Comparison of ENCODE assay signal across 33 cellular contexts in the genomic region with DNA sequence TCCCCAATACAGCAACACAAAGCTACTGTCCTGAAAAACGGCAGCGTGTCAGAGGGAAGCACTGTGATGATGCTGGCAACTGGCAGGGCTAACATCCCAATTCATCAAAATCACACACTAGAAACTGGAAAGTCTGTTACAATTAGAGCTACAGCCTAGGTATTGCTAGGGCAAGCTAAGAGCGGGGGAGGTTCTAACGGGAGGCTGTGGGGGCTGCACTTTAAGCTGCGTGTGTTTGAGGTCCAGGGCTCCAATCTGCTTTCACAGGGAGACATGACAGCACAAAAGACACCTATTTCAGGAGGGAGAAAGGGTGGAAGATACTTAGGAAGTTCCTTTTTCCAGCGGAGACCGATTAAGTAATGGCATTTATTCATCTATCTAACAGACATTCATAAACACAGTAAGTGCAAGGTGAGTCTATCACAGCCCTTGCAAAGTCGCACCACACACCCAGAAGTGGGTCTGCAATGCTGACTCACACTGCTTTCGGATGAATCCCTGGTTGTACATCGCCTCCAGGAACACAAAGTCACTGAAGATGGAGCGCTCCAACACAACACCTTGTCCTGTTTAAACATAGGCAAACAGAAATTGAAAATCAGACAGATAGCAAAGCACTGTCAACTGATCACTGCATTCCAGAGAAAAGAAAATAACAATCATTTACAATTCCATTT. TPM values are rescaled to one million over a fixed set of nuclear protein-coding genes. Genes with fewer than 3 reads are reported as not detected.
"Had no signal": no experiment of that assay in that cellular context is flagged by ENCODE, and none has a peak within 500 bp of the region (broad histone marks: within the 10 kb centered on the region; RNA-seq: fewer than 3 reads in every experiment).

No MANE protein-coding gene starts in this region.

- H3K9me3 Mint-ChIP-seq: natural killer cell; nephron progenitor cell; neural progenitor cell; stimulated activated effector memory CD8-positive, alpha-beta T cell treated with anti-CD3 and anti-CD28 coated beads, Interleukin-12 subunit alpha, Interleukin-12 subunit beta, amount 100 ng/mL, for 72 hours had no signal

- H3K27ac Mint-ChIP-seq: nephron progenitor cell had no signal

- H3K27me3 Mint-ChIP-seq: progenitor cell of endocrine pancreas had no signal

- ATAC-seq: heart right ventricle; natural killer cell; right cardiac atrium; stimulated activated effector memory CD8-positive, alpha-beta T cell treated with anti-CD3 and anti-CD28 coated beads, Interleukin-12 subunit alpha, Interleukin-12 subunit beta, amount 100 ng/mL, for 72 hours had no signal

- H3K4me3 Mint-ChIP-seq: natural killer cell; nephron progenitor cell; neural progenitor cell; stimulated activated effector memory CD8-positive, alpha-beta T cell treated with anti-CD3 and anti-CD28 coated beads, Interleukin-12 subunit alpha, Interleukin-12 subunit beta, amount 100 ng/mL, for 72 hours had no signal

- DNase-seq: heart right ventricle; islet precursor cell; left ventricle myocardium inferior; mesenchymal stem cell; natural killer cell; nephron progenitor cell; occipital lobe; retina; sigmoid colon; small intestine; spleen; stimulated activated CD4-positive, alpha-beta T cell treated with anti-CD3 and anti-CD28 coated beads, Interleukin-4, amount 100 ng/mL, for 24 hours; stimulated activated naive CD4-positive, alpha-beta T cell; stomach; testis; thyroid gland; transverse colon; upper lobe of left lung had no signal

- H3K36me3 Mint-ChIP-seq: natural killer cell had no signal

- H3K27ac ChIP-seq: heart right ventricle, hepatocyte, left ventricle myocardium inferior, neural progenitor cell, neutrophil, parathyroid adenoma, sigmoid colon, spleen, stomach, testis, thyroid gland, transverse colon, upper lobe of left lung, vagina had no signal

RNA-seq across cellular contexts. Expression of a gene that starts 12.0 kb away (rescaled TPM):
- total RNA-seq: heart right ventricle, hepatocyte, kidney epithelial cell, left ventricle myocardium inferior, lower leg skin, lung microvascular endothelial cell, mucosa of gallbladder, natural killer cell, occipital lobe, osteocyte, progenitor cell of endocrine pancreas, pulmonary artery endothelial cell, right cardiac atrium, sigmoid colon, spleen, stomach, testis, thyroid gland, transverse colon, upper lobe of left lung, urinary bladder, vagina had no signal
- polyA plus RNA-seq: heart right ventricle, hepatocyte, right cardiac atrium, sigmoid colon, small intestine, spleen, stomach, urinary bladder had no signal

RNA-seq across cellular contexts. Expression of a gene that starts 35.1 kb away (rescaled TPM):
- total RNA-seq: heart right ventricle, hepatocyte, kidney epithelial cell, left ventricle myocardium inferior, lung microvascular endothelial cell, mucosa of gallbladder, natural killer cell, occipital lobe, osteocyte, progenitor cell of endocrine pancreas, pulmonary artery endothelial cell, right cardiac atrium, sigmoid colon, spleen, stomach, thyroid gland, transverse colon, upper lobe of left lung, urinary bladder, vagina had no signal
- polyA plus RNA-seq: heart right ventricle, hepatocyte, right cardiac atrium, sigmoid colon, small intestine, spleen, stomach, urinary bladder had no signal
